Comparison of ENCODE assay signal across 39 cellular contexts in genomic region chr4:121876070-121876469, GRCh38. TPM values are rescaled to one million over a fixed set of nuclear protein-coding genes. Genes with fewer than 3 reads are reported as not detected.
"Had no signal": no experiment of that assay in that cellular context is flagged by ENCODE, and none has a peak within 500 bp of the region (broad histone marks: within the 10 kb centered on the region; RNA-seq: fewer than 3 reads in every experiment).

No MANE protein-coding gene starts in this region.

- H3K27ac ChIP-seq: adrenal gland, ascending aorta, body of pancreas, brain microvascular endothelial cell, breast epithelium, cardiac muscle cell had no signal

- ATAC-seq: activated naive CD4-positive, alpha-beta T cell treated with anti-CD3 and anti-CD28 coated beads, Interleukin-2, amount 50 U/mL, for 72 hours; activated naive CD8-positive, alpha-beta T cell treated with anti-CD3 and anti-CD28 coated beads, Interleukin-2, amount 50 U/mL, for 24 hours; activated T-cell treated with anti-CD3 and anti-CD28 coated beads, Interleukin-2, amount 50 U/mL, for 4 hours; activated T-cell treated with anti-CD3 and anti-CD28 coated beads, Interleukin-2, amount 50 U/mL, for 72 hours; activated T-helper 17 cell treated with anti-CD3 and anti-CD28 coated beads, Interleukin-2, amount 50 U/mL, for 72 hours; body of pancreas had no signal

- H3K36me3 Mint-ChIP-seq: activated naive CD4-positive, alpha-beta T cell treated with anti-CD3 and anti-CD28 coated beads, Interleukin-2, amount 10 ng/mL, durations not matched to agents 7 days and 5 days; activated naive CD4-positive, alpha-beta T cell treated with anti-CD3 and anti-CD28 coated beads, Interleukin-2, amount 50 U/mL, for 24 hours; activated naive CD4-positive, alpha-beta T cell treated with anti-CD3 and anti-CD28 coated beads, Interleukin-2, amount 50 U/mL, for 72 hours; activated naive CD8-positive, alpha-beta T cell treated with anti-CD3 and anti-CD28 coated beads for 36 hours; activated naive CD8-positive, alpha-beta T cell treated with anti-CD3 and anti-CD28 coated beads, Interleukin-2, amount 10 ng/mL, durations not matched to agents 7 days and 5 days; brain had no signal

- H3K4me3 Mint-ChIP-seq: activated naive CD4-positive, alpha-beta T cell treated with anti-CD3 and anti-CD28 coated beads for 36 hours; activated naive CD4-positive, alpha-beta T cell treated with anti-CD3 and anti-CD28 coated beads, Interleukin-2, amount 10 ng/mL, durations not matched to agents 7 days and 5 days; activated naive CD4-positive, alpha-beta T cell treated with anti-CD3 and anti-CD28 coated beads, Interleukin-2, amount 50 U/mL, for 24 hours; activated naive CD8-positive, alpha-beta T cell; activated naive CD8-positive, alpha-beta T cell treated with anti-CD3 and anti-CD28 coated beads for 36 hours; activated naive CD8-positive, alpha-beta T cell treated with anti-CD3 and anti-CD28 coated beads, Interleukin-2, amount 10 ng/mL, durations not matched to agents 7 days and 5 days; activated naive CD8-positive, alpha-beta T cell treated with anti-CD3 and anti-CD28 coated beads, Interleukin-2, amount 50 U/mL, for 24 hours; activated T-cell treated with anti-CD3 and anti-CD28 coated beads, Interleukin-2, amount 50 U/mL, for 24 hours; activated T-cell treated with anti-CD3 and anti-CD28 coated beads, Interleukin-2, amount 50 U/mL, for 4 hours; activated T-cell treated with anti-CD3 and anti-CD28 coated beads, Interleukin-2, amount 50 U/mL, for 72 hours; activated T-helper 1 cell treated with anti-CD3 and anti-CD28 coated beads, Interleukin-12 subunit alpha, Interleukin-12 subunit beta, Interleukin-2, Interleukin-4 antibody, amounts not matched to agents 30 ng/mL and 10 ng/mL and 1 ng/mL, durations not matched to agents 14 hours and 24 hours and 36 hours; activated T-helper 17 cell treated with anti-CD3 and anti-CD28 coated beads, Interleukin-2, amount 50 U/mL, for 72 hours; brain; central memory CD8-positive, alpha-beta T cell had no signal

- H3K36me3 ChIP-seq: adrenal gland, ascending aorta, brain microvascular endothelial cell had no signal

- H3K4me1 Mint-ChIP-seq: activated T-helper 17 cell treated with anti-CD3 and anti-CD28 coated beads, Interleukin-2, amount 50 U/mL, for 72 hours had no signal

- H3K27ac Mint-ChIP-seq: activated naive CD4-positive, alpha-beta T cell treated with anti-CD3 and anti-CD28 coated beads for 36 hours; activated naive CD4-positive, alpha-beta T cell treated with anti-CD3 and anti-CD28 coated beads, Interleukin-2, amount 10 ng/mL, durations not matched to agents 7 days and 5 days; activated naive CD4-positive, alpha-beta T cell treated with anti-CD3 and anti-CD28 coated beads, Interleukin-2, amount 50 U/mL, for 24 hours; activated naive CD4-positive, alpha-beta T cell treated with anti-CD3 and anti-CD28 coated beads, Interleukin-2, amount 50 U/mL, for 72 hours; activated naive CD8-positive, alpha-beta T cell; activated naive CD8-positive, alpha-beta T cell treated with anti-CD3 and anti-CD28 coated beads for 36 hours; activated naive CD8-positive, alpha-beta T cell treated with anti-CD3 and anti-CD28 coated beads, Interleukin-2, amount 10 ng/mL, durations not matched to agents 7 days and 5 days; activated naive CD8-positive, alpha-beta T cell treated with anti-CD3 and anti-CD28 coated beads, Interleukin-2, amount 50 U/mL, for 24 hours; activated T-cell treated with anti-CD3 and anti-CD28 coated beads, Interleukin-2, amount 50 U/mL, for 24 hours; activated T-cell treated with anti-CD3 and anti-CD28 coated beads, Interleukin-2, amount 50 U/mL, for 72 hours; activated T-helper 1 cell treated with anti-CD3 and anti-CD28 coated beads, Interleukin-12 subunit alpha, Interleukin-12 subunit beta, Interleukin-2, Interleukin-4 antibody, amounts not matched to agents 30 ng/mL and 10 ng/mL and 1 ng/mL, durations not matched to agents 14 hours and 24 hours and 36 hours; activated T-helper 17 cell treated with anti-CD3 and anti-CD28 coated beads, Interleukin-2, amount 50 U/mL, for 72 hours; activated T-helper 2 cell treated with anti-CD3 and anti-CD28 coated beads, Interferon-gamma antibody, Interleukin-2, Interleukin-4, amounts not matched to agents 10 μg/mL and 5 μg/mL and 100 μg/mL, durations not matched to agents 14 hours and 24 hours and 36 hours; brain had no signal

- H3K9me3 Mint-ChIP-seq: activated naive CD4-positive, alpha-beta T cell treated with anti-CD3 and anti-CD28 coated beads for 36 hours; activated naive CD4-positive, alpha-beta T cell treated with anti-CD3 and anti-CD28 coated beads, Interleukin-2, amount 10 ng/mL, durations not matched to agents 7 days and 5 days; activated naive CD4-positive, alpha-beta T cell treated with anti-CD3 and anti-CD28 coated beads, Interleukin-2, amount 50 U/mL, for 24 hours; activated naive CD4-positive, alpha-beta T cell treated with anti-CD3 and anti-CD28 coated beads, Interleukin-2, amount 50 U/mL, for 72 hours; activated naive CD8-positive, alpha-beta T cell treated with anti-CD3 and anti-CD28 coated beads for 36 hours; activated naive CD8-positive, alpha-beta T cell treated with anti-CD3 and anti-CD28 coated beads, Interleukin-2, amount 10 ng/mL, durations not matched to agents 7 days and 5 days; activated naive CD8-positive, alpha-beta T cell treated with anti-CD3 and anti-CD28 coated beads, Interleukin-2, amount 50 U/mL, for 24 hours; activated T-cell treated with anti-CD3 and anti-CD28 coated beads, Interleukin-2, amount 50 U/mL, for 24 hours; activated T-cell treated with anti-CD3 and anti-CD28 coated beads, Interleukin-2, amount 50 U/mL, for 4 hours; activated T-cell treated with anti-CD3 and anti-CD28 coated beads, Interleukin-2, amount 50 U/mL, for 72 hours; activated T-helper 1 cell treated with anti-CD3 and anti-CD28 coated beads, Interleukin-12 subunit alpha, Interleukin-12 subunit beta, Interleukin-2, Interleukin-4 antibody, amounts not matched to agents 30 ng/mL and 10 ng/mL and 1 ng/mL, durations not matched to agents 14 hours and 24 hours and 36 hours; activated T-helper 17 cell treated with anti-CD3 and anti-CD28 coated beads, Interleukin-2, amount 50 U/mL, for 72 hours; activated T-helper 2 cell treated with anti-CD3 and anti-CD28 coated beads, Interferon-gamma antibody, Interleukin-2, Interleukin-4, amounts not matched to agents 10 μg/mL and 5 μg/mL and 100 μg/mL, durations not matched to agents 14 hours and 24 hours and 36 hours; central memory CD8-positive, alpha-beta T cell had no signal

- H3K27me3 ChIP-seq: adrenal gland, ascending aorta, body of pancreas, brain microvascular endothelial cell, breast epithelium, cardiac muscle cell had no signal

- H3K4me1 ChIP-seq: adrenal gland, ascending aorta, body of pancreas, breast epithelium had no signal

- FAIRE-seq: astrocyte, bronchial epithelial cell had no signal

- H3K9me3 ChIP-seq: adrenal gland, ascending aorta, body of pancreas, breast epithelium had no signal

- H3K4me3 ChIP-seq: adrenal gland, ascending aorta, body of pancreas, breast epithelium, cardiac muscle cell had no signal

- DNase-seq: activated effector memory CD4-positive, alpha-beta T cell treated with anti-CD3 and anti-CD28 coated beads, Interleukin-2, amount 50 U/mL, for 16 hours; activated effector memory CD4-positive, alpha-beta T cell treated with Interleukin-2 at 50 U/mL for 16 hours; activated gamma-delta T cell; activated gamma-delta T cell treated with Interleukin-2 at 50 U/mL for 16 hours; activated naive CD4-positive, alpha-beta T cell; activated naive CD4-positive, alpha-beta T cell treated with anti-CD3 and anti-CD28 coated beads for 36 hours; activated naive CD4-positive, alpha-beta T cell treated with anti-CD3 and anti-CD28 coated beads, Interleukin-2, amount 10 ng/mL, durations not matched to agents 7 days and 5 days; activated naive CD4-positive, alpha-beta T cell treated with anti-CD3 and anti-CD28 coated beads, Interleukin-2, amount 50 U/mL, for 16 hours; activated naive CD4-positive, alpha-beta T cell treated with Interleukin-2 at 50 U/mL for 16 hours; activated naive CD8-positive, alpha-beta T cell treated with anti-CD3 and anti-CD28 coated beads for 36 hours; activated naive CD8-positive, alpha-beta T cell treated with anti-CD3 and anti-CD28 coated beads, Interleukin-2, amount 10 ng/mL, durations not matched to agents 7 days and 5 days; activated naive CD8-positive, alpha-beta T cell treated with anti-CD3 and anti-CD28 coated beads, Interleukin-2, amount 50 U/mL, for 24 hours; activated T-cell treated with anti-CD3 and anti-CD28 coated beads, Interleukin-2, amount 50 U/mL, for 24 hours; activated T-cell treated with anti-CD3 and anti-CD28 coated beads, Interleukin-2, amount 50 U/mL, for 4 hours; activated T-cell treated with anti-CD3 and anti-CD28 coated beads, Interleukin-2, amount 50 U/mL, for 48 hours; activated T-cell treated with anti-CD3 and anti-CD28 coated beads, Interleukin-2, amount 50 U/mL, for 72 hours; adrenal gland; amniotic stem cell; amygdala; anterior cingulate cortex; aorta; body of pancreas; brain microvascular endothelial cell; caudate nucleus; central memory CD4-positive, alpha-beta T cell; cerebellar nuclear complex had no signal

RNA-seq across cellular contexts. Expression of gene CCNA2, which starts 52.4 kb away (rescaled TPM):
- total RNA-seq: ascending aorta had no signal
